24 cellular contexts compared by ENCODE assay signal in genomic region chr10:7649673-7650330, GRCh38. TPM values are rescaled to one million over a fixed set of nuclear protein-coding genes. Genes with fewer than 3 reads are reported as not detected.
A peak's percentile ranks its signal among the peaks of the same experiment; 100 is the strongest.
DNase-seq lines count a peak whose midpoint lies in the region; ATAC-seq and TF ChIP-seq lines count a peak whose summit lies in the region.
"Had no signal": no experiment of that assay in that cellular context is flagged by ENCODE, and none has a peak within 500 bp of the region (broad histone marks: within the 10 kb centered on the region; RNA-seq: fewer than 3 reads in every experiment).

No MANE protein-coding gene starts in this region.

- H3K27ac ChIP-seq in trophoblast cell (ENCODE audit: low read depth, low read length) (no peak overlapping the region), aorta (ENCODE audit: low read depth in 1 of 2, low read length in 2 of 2) (no peak overlapping the region)
- H3K27ac ChIP-seq: ascending aorta, KMS-11, PC-9, prostate gland had no signal

- H3K9me3 Mint-ChIP-seq in Caco-2 (ENCODE audit: unreplicated experiment) = no peaks in the 10 kb centered on the region

- H4K12ac ChIP-seq in trophoblast cell (ENCODE audit: low read depth, low read length) = no peak overlapping the region

- no peak overlapping the region for H3K4ac ChIP-seq in trophoblast cell (ENCODE audit: low read depth, low read length)

- H3K4me3 Mint-ChIP-seq in Caco-2 (ENCODE audit: unreplicated experiment) = no peak overlapping the region

- H3K4me1 ChIP-seq in trophoblast cell (ENCODE audit: control insufficient read depth in 1 of 2, insufficient read depth in 2 of 2, low read length in 2 of 2) (no peaks in the 10 kb centered on the region), Caco-2 (no peaks in the 10 kb centered on the region), aorta (ENCODE audit: control insufficient read depth in 1 of 2, insufficient read depth in 2 of 2, low read length in 2 of 2) (no peaks in the 10 kb centered on the region)
- H3K4me1 ChIP-seq: ascending aorta, prostate gland had no signal

- no peak overlapping the region for H2AK5ac ChIP-seq in trophoblast cell (ENCODE audit: low read length)

- H3K27me3 ChIP-seq in trophoblast cell (ENCODE audit: insufficient read depth, low read length) (no peaks in the 10 kb centered on the region), Caco-2 (replicated peaks; ENCODE audit: control insufficient read depth, insufficient read depth, low read length) (no peaks in the 10 kb centered on the region), aorta (ENCODE audit: control insufficient read depth in 1 of 2, insufficient read depth in 2 of 2, low read length in 1 of 2) (no peaks in the 10 kb centered on the region)
- H3K27me3 ChIP-seq: ascending aorta had no signal

- no peak overlapping the region for H3K4me2 ChIP-seq in trophoblast cell (ENCODE audit: low read length)
- H3K4me2 ChIP-seq: KMS-11, PC-9, SK-N-SH had no signal

- no peaks in the 10 kb centered on the region for H3K79me2 ChIP-seq in trophoblast cell (ENCODE audit: control insufficient read depth, insufficient read depth, low read length, poor library complexity)

- intact Hi-C loops in posterior vena cava (cut with DNase I) (no loop called here), Caco-2 (cut with micrococcal nuclease; ENCODE audit: unreplicated experiment) (no loop called here), aorta (cut with DNase I) (no loop called here)

- no peaks in the 10 kb centered on the region for H3K36me3 ChIP-seq in trophoblast cell (ENCODE audit: control insufficient read depth in 1 of 2, insufficient read depth in 2 of 2, low read length in 2 of 2)
- no peaks in the 10 kb centered on the region for H3K36me3 ChIP-seq in Caco-2 (ENCODE audit: control insufficient read depth, insufficient read depth, low read length)
- no peaks in the 10 kb centered on the region for H3K36me3 ChIP-seq in aorta (ENCODE audit: control insufficient read depth in 1 of 2, insufficient read depth in 2 of 2, low read length in 1 of 2)
- H3K36me3 ChIP-seq: ascending aorta, prostate gland had no signal

- H3K9ac ChIP-seq in trophoblast cell (ENCODE audit: low read length) = no peak overlapping the region
- H3K9ac ChIP-seq: KMS-11, SK-N-SH had no signal

- H3K36me3 Mint-ChIP-seq in Caco-2 (ENCODE audit: insufficient read depth, unreplicated experiment) = no peaks in the 10 kb centered on the region

- TF ChIP-seq CTCF in Caco-2 (IDR thresholded peaks at IDR 0.05; ENCODE audit: insufficient read depth in 1 of 2, low read depth in 1 of 2, low read length in 1 of 2, severe bottlenecking in 1 of 2, unreplicated experiment in 1 of 2) = no peak

- no peak for ATAC-seq in aorta (ENCODE audit: low FRiP score)

- H3K4me3 ChIP-seq in trophoblast cell (ENCODE audit: low read depth, low read length) = no peak overlapping the region
- H3K4me3 ChIP-seq in Caco-2 (ENCODE audit: low read depth, low read length) = no peak overlapping the region
- no peak overlapping the region for H3K4me3 ChIP-seq in aorta (ENCODE audit: low read length in 2 of 2)
- H3K4me3 ChIP-seq: ascending aorta, PC-9, prostate gland had no signal

- H3K27ac Mint-ChIP-seq in Caco-2 (ENCODE audit: unreplicated experiment) = no peak overlapping the region

- no peak overlapping the region for H2BK12ac ChIP-seq in trophoblast cell (ENCODE audit: low read length)

- H3K79me1 ChIP-seq in trophoblast cell (ENCODE audit: low read length) = no peaks in the 10 kb centered on the region

- DNase-seq in AG08395 (ENCODE audit: low spot score) (peak; percentile 82), GM04504 (ENCODE audit: low read depth) (peak; percentile 47), SK-MEL-5 (ENCODE audit: low read depth, low spot score) (peak; percentile 18), trophoblast cell (peak; percentile 58 to 82), posterior vena cava (ENCODE audit: low spot score) (no peak), Caco-2 (no peak), anterior cingulate cortex (lab: John Stamatoyannopoulos, UW) (no peak), aorta (no peak)
- DNase-seq: activated CD4-positive, alpha-beta T cell treated with anti-CD3 and anti-CD28 coated beads for 4 hours; activated gamma-delta T cell treated with Interleukin-2 at 50 U/mL for 16 hours; AML-193; hypothalamus; mesendoderm; NCI-H1417; NCI-H2171 treated with DMSO at 0.1 percent for 48 hours; PC-9; SK-N-SH; stimulated activated CD4-positive, alpha-beta T cell treated with anti-CD3 and anti-CD28 coated beads, Interleukin-15, amount 100 ng/mL, for 24 hours; stimulated activated naive CD4-positive, alpha-beta T cell had no signal

- H2BK120ac ChIP-seq in trophoblast cell (ENCODE audit: insufficient read depth, low read length, poor library complexity) = no peak overlapping the region

- H2BK5ac ChIP-seq in trophoblast cell (ENCODE audit: low read depth, low read length, poor library complexity) = no peak overlapping the region

- no peak overlapping the region for H4K8ac ChIP-seq in trophoblast cell (ENCODE audit: low read depth, low read length)

- POLR2A ChIA-PET in Caco-2 (lab: Charles Lee) = no interaction called here

- no peak overlapping the region for H3K23ac ChIP-seq in trophoblast cell (ENCODE audit: low read length)

- H3K4me1 Mint-ChIP-seq in Caco-2 (ENCODE audit: low read depth, unreplicated experiment) = peaks cover 12% of the 10 kb centered on the region

- CTCF ChIA-PET in Caco-2 (lab: Charles Lee) = no interaction called here

- H3K9me3 ChIP-seq in trophoblast cell (ENCODE audit: insufficient read depth, low read depth, low read length) = peaks cover 3% of the 10 kb centered on the region
- H3K9me3 ChIP-seq in Caco-2 = peaks cover 6% of the 10 kb centered on the region; the same call in 1 of the 2 replicates
- no peaks in the 10 kb centered on the region for H3K9me3 ChIP-seq in aorta (ENCODE audit: control insufficient read depth, low read length)
- H3K9me3 ChIP-seq: ascending aorta, prostate gland, SK-N-SH had no signal

- no peaks in the 10 kb centered on the region for H3K27me3 Mint-ChIP-seq in Caco-2 (ENCODE audit: insufficient read depth, unreplicated experiment)

- BruUV-seq in Caco-2 (replicated peaks; lab: Mats Ljungman, UMichigan) = no TSS peak

- no peak overlapping the region for H3K14ac ChIP-seq in trophoblast cell (ENCODE audit: low read length)

- no peak overlapping the region for H2AFZ ChIP-seq in trophoblast cell (ENCODE audit: insufficient read depth, low read length, poor library complexity)
- H2AFZ ChIP-seq: PC-9 had no signal

- WGBS in trophoblast cell (ENCODE audit: extremely low coverage, insufficient coverage, insufficient read length) = no CpG with 5 or more reads among the region's 6 CpGs
- WGBS in aorta, 2 donors = 51 to 64% methylated on average over 6 of the region's 6 CpGs

- H3K18ac ChIP-seq in trophoblast cell (ENCODE audit: low read length) = no peak overlapping the region

- in situ Hi-C loops in SK-MEL-5 (cut with HindIII; ENCODE audit: low pct_unique_long_range_greater_than_20kb, low sequenced_read_pairs) = no loop called here

- no peak overlapping the region for H4K91ac ChIP-seq in trophoblast cell (ENCODE audit: low read depth, low read length)

RNA-seq across cellular contexts. Expression of gene ITIH5, which starts 17.0 kb away (rescaled TPM):
- total RNA-seq in SK-MEL-5 (2014; rRNA removed; shearing (Covaris generic)) = 14.2 and 15.5 TPM in 2 replicates
- polyA plus RNA-seq in SK-MEL-5 (2015; cell fraction: cytosol; rRNA removed) = 18.8 and 20.5 TPM in 2 replicates
- 3.7 and 9.8 TPM in 2 replicates for polyA plus RNA-seq in SK-MEL-5 (2015; cell fraction: nucleus; rRNA removed)
- 13.5 and 14.4 TPM in 2 replicates for polyA plus RNA-seq in trophoblast cell (2013)
- total RNA-seq in posterior vena cava = 10 to 100 TPM; 33.6 to 67.0 TPM
- 0.18 and 0.51 TPM in 2 replicates for total RNA-seq in Caco-2 (2022)
- 10 to 100 TPM; 23.3 to 45.0 TPM for total RNA-seq in aorta
- polyA plus RNA-seq in aorta = 1 to 10 TPM; 3.8 to 9.1 TPM
- total RNA-seq: PC-9 had no signal

RNA-seq across cellular contexts. Expression of gene ITIH2, which starts 53.3 kb away (rescaled TPM):
- not detected in 2 replicates for total RNA-seq in SK-MEL-5 (2014; rRNA removed; shearing (Covaris generic))
- not detected in 2 replicates for polyA plus RNA-seq in SK-MEL-5 (2015; cell fraction: cytosol; rRNA removed)
- not detected in 2 replicates for polyA plus RNA-seq in SK-MEL-5 (2015; cell fraction: nucleus; rRNA removed)
- polyA plus RNA-seq in trophoblast cell (2013) = not detected in 2 replicates
- total RNA-seq in posterior vena cava (not detected), Caco-2 (2022) (13.3 and 20.3 TPM in 2 replicates), aorta (under 1 TPM; 0.10 to 0.48 TPM)
- polyA plus RNA-seq in aorta = not detected
- total RNA-seq: kidney epithelial cell, PC-9, prostate gland had no signal
- polyA plus RNA-seq: neural cell, SK-N-SH had no signal

Comparison
In these comparisons a context has a peak if more than half of its experiments do, and no peak if none do; other contexts are left out.
1. DNase-seq: peak in AG08395 (single experiment), GM04504 (single experiment), SK-MEL-5 (single experiment) and trophoblast cell (2 of 2); none in posterior vena cava (single experiment), Caco-2 (0 of 2), anterior cingulate cortex (0 of 58) and aorta (0 of 2).
2. RNA of gene ITIH5, which starts 17.0 kb away (total RNA-seq): 33.6 to 67.0 TPM in posterior vena cava, 23.3 to 45.0 TPM in aorta and 14.2 to 15.5 TPM in SK-MEL-5; 0.18 to 0.51 TPM in Caco-2; every median in the first group is over 10 times any median in the second.